ENCODE assay signal across 14 cellular contexts in genomic region chr20:20233041-20233514, GRCh38.
DNase-seq lines count a peak whose midpoint lies in the region; ATAC-seq and TF ChIP-seq lines count a peak whose summit lies in the region.
"Had no signal": no experiment of that assay in that cellular context is flagged by ENCODE, and none has a peak within 500 bp of the region (broad histone marks: within the 10 kb centered on the region; RNA-seq: fewer than 3 reads in every experiment).

No MANE protein-coding gene starts in this region.

- CTCF ChIA-PET in activated CD8-positive, alpha-beta memory T cell treated with anti-CD3 and anti-CD28 coated beads, Interleukin-2, amount 10 ng/mL, durations not matched to agents 7 days and 5 days (lab: Charles Lee): no interaction called here

- DNase-seq in BE2C (peak; percentile 74), MV-4-11 (lab: John Stamatoyannopoulos, UW) (peak; percentile 88), astrocyte of the hippocampus (ENCODE audit: low read depth, low spot score) (peak; percentile 41), lower lobe of right lung (no peak)
- no peak for DNase-seq in activated T-cell treated with anti-CD3 and anti-CD28 coated beads, Interleukin-2, amount 50 U/mL, for 72 hours
- no peak for DNase-seq in activated CD8-positive, alpha-beta memory T cell treated with anti-CD3 and anti-CD28 coated beads, Interleukin-2, amount 10 ng/mL, durations not matched to agents 7 days and 5 days
- DNase-seq: DND-41, GM23248, NCI-H226 had no signal

- peaks cover 18% of the 10 kb centered on the region for H3K4me1 ChIP-seq in BE2C
- no peaks in the 10 kb centered on the region for H3K4me1 ChIP-seq in lower lobe of right lung
- H3K4me1 ChIP-seq: upper lobe of left lung had no signal

- no peaks in the 10 kb centered on the region for H3K4me1 Mint-ChIP-seq in activated T-cell treated with anti-CD3 and anti-CD28 coated beads, Interleukin-2, amount 50 U/mL, for 72 hours (ENCODE audit: low read depth)
- no peaks in the 10 kb centered on the region for H3K4me1 Mint-ChIP-seq in activated CD8-positive, alpha-beta memory T cell treated with anti-CD3 and anti-CD28 coated beads, Interleukin-2, amount 10 ng/mL, durations not matched to agents 7 days and 5 days

- peak; percentile 26 for TF ChIP-seq CTCF in BE2C (IDR thresholded peaks at IDR 0.05; ENCODE audit: low read depth, low read length)
- TF ChIP-seq CTCF in lower lobe of right lung (IDR thresholded peaks at IDR 0.05): no peak

- intact Hi-C loops in lower lobe of right lung (cut with DNase I): no loop called here

- ATAC-seq in GM19043 (IDR thresholded peaks at IDR 0.05; ENCODE audit: low read depth, unreplicated experiment) (peak; percentile 54), GM21786 (IDR thresholded peaks at IDR 0.05; ENCODE audit: unreplicated experiment) (no peak), lower lobe of right lung (no peak)
- no peak for ATAC-seq in activated T-cell treated with anti-CD3 and anti-CD28 coated beads, Interleukin-2, amount 50 U/mL, for 72 hours (replicated peaks in 1 of 2)
- no peak for ATAC-seq in activated CD8-positive, alpha-beta memory T cell treated with anti-CD3 and anti-CD28 coated beads, Interleukin-2, amount 10 ng/mL, durations not matched to agents 7 days and 5 days
- ATAC-seq: esophagus mucosa, sciatic nerve had no signal

- H3K27me3 ChIP-seq in BE2C: no peaks in the 10 kb centered on the region
- peaks cover 3% of the 10 kb centered on the region for H3K27me3 ChIP-seq in lower lobe of right lung (ENCODE audit: low read depth)
- H3K27me3 ChIP-seq: upper lobe of left lung had no signal

- H3K36me3 ChIP-seq in BE2C (no peaks in the 10 kb centered on the region), lower lobe of right lung (no peaks in the 10 kb centered on the region)
- H3K36me3 ChIP-seq: upper lobe of left lung had no signal

- no peak overlapping the region for H3K27ac ChIP-seq in lower lobe of right lung
- H3K27ac ChIP-seq: GM23248, upper lobe of left lung had no signal

- H3K27me3 Mint-ChIP-seq in activated T-cell treated with anti-CD3 and anti-CD28 coated beads, Interleukin-2, amount 50 U/mL, for 72 hours (ENCODE audit: low read depth): peaks cover 12% of the 10 kb centered on the region
- H3K27me3 Mint-ChIP-seq in activated CD8-positive, alpha-beta memory T cell treated with anti-CD3 and anti-CD28 coated beads, Interleukin-2, amount 10 ng/mL, durations not matched to agents 7 days and 5 days: peaks cover 2% of the 10 kb centered on the region

- H3K4me3 Mint-ChIP-seq in activated T-cell treated with anti-CD3 and anti-CD28 coated beads, Interleukin-2, amount 50 U/mL, for 72 hours: no peak overlapping the region
- no peak overlapping the region for H3K4me3 Mint-ChIP-seq in activated CD8-positive, alpha-beta memory T cell treated with anti-CD3 and anti-CD28 coated beads, Interleukin-2, amount 10 ng/mL, durations not matched to agents 7 days and 5 days

- H3K36me3 Mint-ChIP-seq in activated T-cell treated with anti-CD3 and anti-CD28 coated beads, Interleukin-2, amount 50 U/mL, for 72 hours (ENCODE audit: insufficient read depth in 2 of 2): no peaks in the 10 kb centered on the region
- H3K36me3 Mint-ChIP-seq in activated CD8-positive, alpha-beta memory T cell treated with anti-CD3 and anti-CD28 coated beads, Interleukin-2, amount 10 ng/mL, durations not matched to agents 7 days and 5 days: no peaks in the 10 kb centered on the region

- H3K4me3 ChIP-seq in BE2C (ENCODE audit: low read depth, low read length) (peak overlapping the region; percentile 3; the same call in 1 of the 2 replicates), lower lobe of right lung (no peak overlapping the region)
- H3K4me3 ChIP-seq: GM23248, upper lobe of left lung had no signal

- no peak overlapping the region for H3K27ac Mint-ChIP-seq in activated T-cell treated with anti-CD3 and anti-CD28 coated beads, Interleukin-2, amount 50 U/mL, for 72 hours
- H3K27ac Mint-ChIP-seq in activated CD8-positive, alpha-beta memory T cell treated with anti-CD3 and anti-CD28 coated beads, Interleukin-2, amount 10 ng/mL, durations not matched to agents 7 days and 5 days: no peak overlapping the region

- no peaks in the 10 kb centered on the region for H3K9me3 Mint-ChIP-seq in activated T-cell treated with anti-CD3 and anti-CD28 coated beads, Interleukin-2, amount 50 U/mL, for 72 hours
- H3K9me3 Mint-ChIP-seq in activated CD8-positive, alpha-beta memory T cell treated with anti-CD3 and anti-CD28 coated beads, Interleukin-2, amount 10 ng/mL, durations not matched to agents 7 days and 5 days (ENCODE audit: low read depth): no peaks in the 10 kb centered on the region

- no peaks in the 10 kb centered on the region for H3K9me3 ChIP-seq in BE2C
- H3K9me3 ChIP-seq in lower lobe of right lung: no peaks in the 10 kb centered on the region
- H3K9me3 ChIP-seq: upper lobe of left lung had no signal

Comparison
In these comparisons a context has a peak if more than half of its experiments do, and no peak if none do; other contexts are left out.
1. DNase-seq: peak in BE2C (single experiment), MV-4-11 (single experiment) and astrocyte of the hippocampus (single experiment); none in activated T-cell treated with anti-CD3 and anti-CD28 coated beads, Interleukin-2, amount 50 U/mL, for 72 hours (0 of 2), activated CD8-positive, alpha-beta memory T cell treated with anti-CD3 and anti-CD28 coated beads, Interleukin-2, amount 10 ng/mL, durations not matched to agents 7 days and 5 days (single experiment) and lower lobe of right lung (single experiment).